ENCODE assay signal across 18 cellular contexts in genomic region chr12:120928864-120929652, GRCh38. TPM values are rescaled to one million over a fixed set of nuclear protein-coding genes. Genes with fewer than 3 reads are reported as not detected.
DNase-seq lines count a peak whose midpoint lies in the region; ATAC-seq, FAIRE-seq and TF ChIP-seq lines count a peak whose summit lies in the region.
"Had no signal": no experiment of that assay in that cellular context is flagged by ENCODE, and none has a peak within 500 bp of the region (broad histone marks: within the 10 kb centered on the region; RNA-seq: fewer than 3 reads in every experiment).

No MANE protein-coding gene starts in this region.

- H3K4me3 ChIP-seq in iPS-18c (ENCODE audit: insufficient read depth, low read depth, low read length): peak overlapping the region; percentile 17; the same call in 1 of the 2 replicates
- H3K4me3 ChIP-seq in skin epidermis: no peak overlapping the region

- ATAC-seq in GM18861 (IDR thresholded peaks at IDR 0.05; ENCODE audit: unreplicated experiment): no peak

- CTCF ChIA-PET in RWPE1 (lab: Yijun Ruan, JAX): no interaction called here

- DNase-seq in NCI-H1417 (lab: John Stamatoyannopoulos, UW) (peak in 2 of 3 experiments; percentile 41 to 61), NCI-H1417 treated with DMSO at 0.1 percent for 48 hours (lab: John Stamatoyannopoulos, UW) (no peak), RWPE1 (ENCODE audit: low spot score) (peak; percentile 71), NAMALWA (ENCODE audit: low spot score) (no peak), frontal cortex (ENCODE audit: low spot score in 2 of 2) (no peak)
- DNase-seq: activated B cell treated with CpG ODN at 0.5 μM for 24 hours; activated effector memory CD4-positive, alpha-beta T cell treated with Interleukin-2 at 50 U/mL for 16 hours; DMS79 treated with DMSO at 0.1 percent for 48 hours; midbrain; NCI-H2081 treated with DMSO at 0.1 percent for 48 hours; SHP77 had no signal

- FAIRE-seq in frontal cortex (lab: Jason Lieb, UNC): no peak
- FAIRE-seq: HTR-8/SVneo had no signal

- H3K9me3 ChIP-seq in iPS-18c (ENCODE audit: control insufficient read depth, insufficient read depth, low read length): no peaks in the 10 kb centered on the region

- TF ChIP-seq CTCF in RWPE1 (conservative IDR thresholded peaks at IDR 0.05; ENCODE audit: low read depth): no peak

- H3K27ac ChIP-seq in RWPE1: no peak overlapping the region
- H3K27ac ChIP-seq in skin epidermis: peak overlapping the region in 20 of 21 experiments; percentile 31 to 86 (median 69)

- POLR2A ChIA-PET in RWPE1 (lab: Yijun Ruan, JAX; ENCODE audit: low non-redundant PET): interaction anchor here (0.6 kb wide), 1 partner anchor 37 kb away, joined by 8 read pairs; no protein-coding TSS in a partner anchor

RNA-seq across cellular contexts. Expression of gene SPPL3, which starts 24.9 kb away (rescaled TPM):
- 45.2 TPM for total RNA-seq in frontal cortex

RNA-seq across cellular contexts. Expression of gene HNF1A, which starts 49.3 kb away (rescaled TPM):
- not detected for total RNA-seq in frontal cortex
- total RNA-seq: A172, activated B cell treated with CpG ODN at 0.5 μM for 24 hours, cerebellum, fibroblast of villous mesenchyme had no signal

Comparison
In these comparisons a context has a peak if more than half of its experiments do, and no peak if none do; other contexts are left out.
1. DNase-seq: peak in NCI-H1417 (2 of 3) and RWPE1 (single experiment); none in NCI-H1417 treated with DMSO at 0.1 percent for 48 hours (single experiment), NAMALWA (single experiment) and frontal cortex (0 of 2).